In genomic region chr20:62875419-62876355, GRCh38 we compare ENCODE assay signal across 8 cellular contexts.
DNase-seq lines count a peak whose midpoint lies in the region; ATAC-seq and TF ChIP-seq lines count a peak whose summit lies in the region.

No MANE protein-coding gene starts in this region.

- no peaks in the 10 kb centered on the region for H3K9me3 Mint-ChIP-seq in stimulated activated naive B cell treated with anti-CD40 and anti-IgM and Interleukin-4, amounts not matched to agents 10 μg/mL and 1 μg/mL and 100 μg/mL, for 72 hours

- no peaks in the 10 kb centered on the region for H3K27me3 ChIP-seq in layer of hippocampus (ENCODE audit: control insufficient read depth, insufficient read depth, low read length)

- DNase-seq in AG04449 (ENCODE audit: low read depth, low spot score) (no peak), NCI-H82 (lab: John Stamatoyannopoulos, UW) (peak; percentile 90), cardiac fibroblast (ENCODE audit: low read depth in 2 of 2) (peak; percentile 88 to 92)
- no peak for DNase-seq in stimulated activated naive B cell treated with anti-CD40 and anti-IgM and Interleukin-4, amounts not matched to agents 10 μg/mL and 1 μg/mL and 100 μg/mL, for 72 hours

- ATAC-seq in stimulated activated naive B cell treated with anti-CD40 and anti-IgM and Interleukin-4, amounts not matched to agents 10 μg/mL and 1 μg/mL and 100 μg/mL, for 72 hours (replicated peaks) = peak; percentile 20 to 21
- no peak for ATAC-seq in GM21723 (IDR thresholded peaks at IDR 0.05; ENCODE audit: unreplicated experiment)
- ATAC-seq in HG02571 (IDR thresholded peaks at IDR 0.05; ENCODE audit: unreplicated experiment) = no peak

- 0 out of 2 replicates have a peak overlapping the region, but pooled peaks have one; percentile 40 for H3K27ac ChIP-seq in HEK293 (ENCODE audit: extremely low read depth, low read depth, low read length)
- peak overlapping the region; percentile 74 for H3K27ac ChIP-seq in layer of hippocampus (ENCODE audit: low read depth, low read length)

- peak overlapping the region; percentile 44 to 53 for H3K4me3 Mint-ChIP-seq in stimulated activated naive B cell treated with anti-CD40 and anti-IgM and Interleukin-4, amounts not matched to agents 10 μg/mL and 1 μg/mL and 100 μg/mL, for 72 hours

- H3K4me3 ChIP-seq in AG04449 (ENCODE audit: low read depth, low read length) = no peak overlapping the region
- no peak overlapping the region for H3K4me3 ChIP-seq in HEK293 (ENCODE audit: low read depth, low read length)
- peak overlapping the region in 1 of 2 donors; percentile 42 for H3K4me3 ChIP-seq in cardiac fibroblast (replicated peaks in 1 of 2; ENCODE audit: low read depth in 2 of 2, low read length in 2 of 2)

- CTCF ChIA-PET in AG04449 (lab: Yijun Ruan, JAX) (interaction anchor here (1.4 to 5.6 kb wide), 8 partner anchors 9 to 133 kb away, joined by 3 to 32 read pairs (median 8); partner anchors contain the start of gene TCFL5), HEK293 (lab: Yijun Ruan, JAX) (interaction anchor here (0.6 to 1.9 kb wide), 5 partner anchors 12 to 97 kb away, joined by 3 to 6 read pairs (median 3); no protein-coding TSS in a partner anchor)

- no peaks in the 10 kb centered on the region for H3K4me1 ChIP-seq in HEK293 (ENCODE audit: control insufficient read depth, insufficient read depth, low read length)

- POLR2A ChIA-PET in AG04449 (lab: Yijun Ruan, JAX) (interaction anchor here (0.7 kb wide), 1 partner anchor 12 kb away, joined by 3 read pairs; no protein-coding TSS in a partner anchor), HEK293 (lab: Yijun Ruan, JAX) (interaction anchor here (1.0 kb wide), 1 partner anchor 29 kb away, joined by 3 read pairs; no protein-coding TSS in a partner anchor)

- peaks cover 10 to 17% of the 10 kb centered on the region in 2 donors for H3K27me3 Mint-ChIP-seq in stimulated activated naive B cell treated with anti-CD40 and anti-IgM and Interleukin-4, amounts not matched to agents 10 μg/mL and 1 μg/mL and 100 μg/mL, for 72 hours

- no peaks in the 10 kb centered on the region for H3K9me3 ChIP-seq in HEK293 (ENCODE audit: control insufficient read depth, insufficient read depth, low read depth, low read length)

- H3K36me3 Mint-ChIP-seq in stimulated activated naive B cell treated with anti-CD40 and anti-IgM and Interleukin-4, amounts not matched to agents 10 μg/mL and 1 μg/mL and 100 μg/mL, for 72 hours = peaks cover 4 to 6% of the 10 kb centered on the region in 2 donors

- peaks cover 0 to 5% of the 10 kb centered on the region in 2 experiments; a peak in 1 of 3 replicates for H3K36me3 ChIP-seq in HEK293 (ENCODE audit: control insufficient read depth in 2 of 2, insufficient read depth in 1 of 2, low read length in 2 of 2)

- TF ChIP-seq CTCF in AG04449 (IDR thresholded peaks at IDR 0.05; ENCODE audit: insufficient read depth, low read length, missing control alignments) = peak; percentile 38
- no peak for TF ChIP-seq CTCF in HEK293 (tag by site-specific recombination; IDR thresholded peaks at IDR 0.05)
- TF ChIP-seq CTCF in cardiac fibroblast (IDR thresholded peaks at IDR 0.05; ENCODE audit: low read depth, low read length) = peak; percentile 53

- peak overlapping the region; percentile 73 for H3K27ac Mint-ChIP-seq in stimulated activated naive B cell treated with anti-CD40 and anti-IgM and Interleukin-4, amounts not matched to agents 10 μg/mL and 1 μg/mL and 100 μg/mL, for 72 hours

- H3K4me1 Mint-ChIP-seq in stimulated activated naive B cell treated with anti-CD40 and anti-IgM and Interleukin-4, amounts not matched to agents 10 μg/mL and 1 μg/mL and 100 μg/mL, for 72 hours = peaks cover 11 to 35% of the 10 kb centered on the region in 2 donors

TF ChIP-seq in HEK293, 187 proteins besides CTCF, POLR2A, EP300 and RAD21 (continues in another document):
- no peak for TF ChIP-seq BCL11A (tag by site-specific recombination; IDR thresholded peaks at IDR 0.05; ENCODE audit: low read depth)
- no peak for TF ChIP-seq ZSCAN5A (tag by site-specific recombination; IDR thresholded peaks at IDR 0.05)
- TF ChIP-seq PRDM4 (tag by site-specific recombination; IDR thresholded peaks at IDR 0.05) = no peak
- TF ChIP-seq ZBTB8A (tag by site-specific recombination; IDR thresholded peaks at IDR 0.05) = no peak
- TF ChIP-seq ZBTB1 (tag by site-specific recombination; IDR thresholded peaks at IDR 0.05) = no peak
- no peak for TF ChIP-seq ZNF658 (tag by site-specific recombination; IDR thresholded peaks at IDR 0.05)
- TF ChIP-seq ZNF10 (tag by site-specific recombination; IDR thresholded peaks at IDR 0.05) = no peak
- TF ChIP-seq SP2 (tag by site-specific recombination; IDR thresholded peaks at IDR 0.05) = 0 out of 2 replicates have a peak, but pooled peaks have one; percentile 2
- TF ChIP-seq, protein P1, sequence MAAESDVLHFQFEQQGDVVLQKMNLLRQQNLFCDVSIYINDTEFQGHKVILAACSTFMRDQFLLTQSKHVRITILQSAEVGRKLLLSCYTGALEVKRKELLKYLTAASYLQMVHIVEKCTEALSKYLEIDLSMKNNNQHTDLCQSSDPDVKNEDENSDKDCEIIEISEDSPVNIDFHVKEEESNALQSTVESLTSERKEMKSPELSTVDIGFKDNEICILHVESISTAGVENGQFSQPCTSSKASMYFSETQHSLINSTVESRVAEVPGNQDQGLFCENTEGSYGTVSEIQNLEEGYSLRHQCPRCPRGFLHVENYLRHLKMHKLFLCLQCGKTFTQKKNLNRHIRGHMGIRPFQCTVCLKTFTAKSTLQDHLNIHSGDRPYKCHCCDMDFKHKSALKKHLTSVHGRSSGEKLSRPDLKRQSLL (tag by site-specific recombination; IDR thresholded peaks at IDR 0.05) = no peak
- no peak for TF ChIP-seq ZNF596 (tag by site-specific recombination; IDR thresholded peaks at IDR 0.05)
- no peak for TF ChIP-seq ZNF174 (tag by site-specific recombination; IDR thresholded peaks at IDR 0.05)
- TF ChIP-seq ZNF629 (tag by site-specific recombination; IDR thresholded peaks at IDR 0.05) = no peak
- no peak for TF ChIP-seq FEZF1 (tag by site-specific recombination; IDR thresholded peaks at IDR 0.05)
- TF ChIP-seq ZBTB20 (tag by site-specific recombination; IDR thresholded peaks at IDR 0.05) = peak; percentile 79
- TF ChIP-seq, protein P2, sequence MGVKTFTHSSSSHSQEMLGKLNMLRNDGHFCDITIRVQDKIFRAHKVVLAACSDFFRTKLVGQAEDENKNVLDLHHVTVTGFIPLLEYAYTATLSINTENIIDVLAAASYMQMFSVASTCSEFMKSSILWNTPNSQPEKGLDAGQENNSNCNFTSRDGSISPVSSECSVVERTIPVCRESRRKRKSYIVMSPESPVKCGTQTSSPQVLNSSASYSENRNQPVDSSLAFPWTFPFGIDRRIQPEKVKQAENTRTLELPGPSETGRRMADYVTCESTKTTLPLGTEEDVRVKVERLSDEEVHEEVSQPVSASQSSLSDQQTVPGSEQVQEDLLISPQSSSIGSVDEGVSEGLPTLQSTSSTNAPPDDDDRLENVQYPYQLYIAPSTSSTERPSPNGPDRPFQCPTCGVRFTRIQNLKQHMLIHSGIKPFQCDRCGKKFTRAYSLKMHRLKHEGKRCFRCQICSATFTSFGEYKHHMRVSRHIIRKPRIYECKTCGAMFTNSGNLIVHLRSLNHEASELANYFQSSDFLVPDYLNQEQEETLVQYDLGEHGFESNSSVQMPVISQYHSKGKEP (tag by site-specific recombination; IDR thresholded peaks at IDR 0.05) = peak; percentile 69
- TF ChIP-seq ZNF23 (tag by site-specific recombination; IDR thresholded peaks at IDR 0.05; ENCODE audit: borderline replicate concordance) = no peak
- TF ChIP-seq IKZF3 (tag by site-specific recombination; IDR thresholded peaks at IDR 0.05) = 0 out of 2 replicates have a peak, but pooled peaks have one; percentile 33
- no peak for TF ChIP-seq ZNF785 (tag by site-specific recombination; IDR thresholded peaks at IDR 0.05)

Comparison
In these comparisons a context has a peak if more than half of its experiments do, and no peak if none do; other contexts are left out.
1. DNase-seq: peak in NCI-H82 (single experiment) and cardiac fibroblast (2 of 2); none in AG04449 (single experiment) and stimulated activated naive B cell treated with anti-CD40 and anti-IgM and Interleukin-4, amounts not matched to agents 10 μg/mL and 1 μg/mL and 100 μg/mL, for 72 hours (single experiment).
2. ATAC-seq: peak in stimulated activated naive B cell treated with anti-CD40 and anti-IgM and Interleukin-4, amounts not matched to agents 10 μg/mL and 1 μg/mL and 100 μg/mL, for 72 hours (2 of 2); none in GM21723 (single experiment) and HG02571 (single experiment).